Comparison of ENCODE assay signal across 8 cellular contexts in genomic region chr7:332646-333398, GRCh38. TPM values are rescaled to one million over a fixed set of nuclear protein-coding genes. Genes with fewer than 3 reads are reported as not detected.
DNase-seq lines count a peak whose midpoint lies in the region; ATAC-seq and TF ChIP-seq lines count a peak whose summit lies in the region.

No MANE protein-coding gene starts in this region.

- H3K36me3 Mint-ChIP-seq in activated naive CD4-positive, alpha-beta T cell treated with anti-CD3 and anti-CD28 coated beads, Interleukin-2, amount 50 U/mL, for 72 hours, result peaks cover 8 to 11% of the 10 kb centered on the region in 2 donors

- TF ChIP-seq CTCF in BE2C (IDR thresholded peaks at IDR 0.05; ENCODE audit: low read depth, low read length) (peak; percentile 31), HFF-Myc (IDR thresholded peaks at IDR 0.05; ENCODE audit: low read depth, low read length, missing control alignments) (peak; percentile 75), heart left ventricle (IDR thresholded peaks at IDR 0.05) (peak; percentile 83 to 95 (median 88)), tibial nerve (IDR thresholded peaks at IDR 0.05) (peak; percentile 82 to 93 (median 86))

- ATAC-seq in SK-N-SH treated with all-trans-retinoic acid at 6 μM for 48 hours (peak; percentile 99), heart left ventricle (peak; percentile 75 to 94 (median 88)), GM18870 (IDR thresholded peaks at IDR 0.05; ENCODE audit: unreplicated experiment) (no peak)
- ATAC-seq in activated naive CD4-positive, alpha-beta T cell treated with anti-CD3 and anti-CD28 coated beads, Interleukin-2, amount 50 U/mL, for 72 hours, result peak; percentile 99

- H3K27ac ChIP-seq in heart left ventricle (peak overlapping the region; percentile 32 to 90 (median 74)), tibial nerve (peak overlapping the region; percentile 56 to 86 (median 82))

- 3 to 5% (median 3%) methylated on average over 10 to 57 of the region's 57 CpGs for WGBS in heart left ventricle, 4 donors
- WGBS in tibial nerve, 2 donors, result 2 to 4% methylated on average over 43 to 50 of the region's 57 CpGs

- H3K27me3 ChIP-seq in BE2C, result no peaks in the 10 kb centered on the region
- H3K27me3 ChIP-seq in heart left ventricle, result peaks cover 0 to 6% (median 0%) of the 10 kb centered on the region in 9 donors
- no peaks in the 10 kb centered on the region for H3K27me3 ChIP-seq in tibial nerve

- H3K9me3 ChIP-seq in BE2C, result no peaks in the 10 kb centered on the region; the same call in 1 of the 2 replicates
- H3K9me3 ChIP-seq in heart left ventricle, result no peaks in the 10 kb centered on the region
- H3K9me3 ChIP-seq in tibial nerve, result no peaks in the 10 kb centered on the region

- TF ChIP-seq EP300 in tibial nerve (IDR thresholded peaks at IDR 0.05), result peak in 1 of 2 donors; percentile 30

- H3K4me1 ChIP-seq in BE2C, result no peaks in the 10 kb centered on the region
- H3K4me1 ChIP-seq in heart left ventricle, result peaks cover 0 to 16% (median 12%) of the 10 kb centered on the region in 12 donors
- peaks cover 0 to 27% (median 11%) of the 10 kb centered on the region in 4 donors for H3K4me1 ChIP-seq in tibial nerve

- H3K27ac Mint-ChIP-seq in activated naive CD4-positive, alpha-beta T cell treated with anti-CD3 and anti-CD28 coated beads, Interleukin-2, amount 50 U/mL, for 72 hours, result no peak overlapping the region

- intact Hi-C loops in heart left ventricle (cut with DNase I), result loop anchor here (1.0 to 10.0 kb wide), 14 partner anchors 169 to 441 kb away; partner anchors contain the start of gene PDGFA (in 5 of the 10)
- intact Hi-C loops in posterior vena cava (cut with DNase I), result loop anchor here (2.0 to 10.0 kb wide), 3 partner anchors 172 to 302 kb away; no protein-coding TSS in a partner anchor

- peak; percentile 70 for DNase-seq in BE2C
- no peak for DNase-seq in HFF-Myc (ENCODE audit: extremely low read depth, low read depth)
- peak; percentile 84 to 97 for DNase-seq in activated naive CD4-positive, alpha-beta T cell treated with anti-CD3 and anti-CD28 coated beads, Interleukin-2, amount 50 U/mL, for 72 hours (ENCODE audit: low spot score in 2 of 2)
- peak; percentile 76 to 92 (median 81) for DNase-seq in heart left ventricle
- DNase-seq in posterior vena cava (ENCODE audit: low spot score), result peak; percentile 94
- DNase-seq in tibial nerve (ENCODE audit: low spot score in 2 of 2), result peak; percentile 47 to 63

- H3K36me3 ChIP-seq in BE2C (no peaks in the 10 kb centered on the region), heart left ventricle (no peaks in the 10 kb centered on the region), tibial nerve (no peaks in the 10 kb centered on the region)

- H3K4me3 ChIP-seq in BE2C (ENCODE audit: low read depth, low read length) (no peak overlapping the region), HFF-Myc (replicated peaks; ENCODE audit: low read depth, low read length) (0 out of 2 replicates have a peak overlapping the region, but pooled peaks have one; percentile 7), heart left ventricle (peak overlapping the region; percentile 5 to 58 (median 50)), tibial nerve (peak overlapping the region; percentile 23 to 49 (median 28))

- peaks cover 11% of the 10 kb centered on the region in 2 donors for H3K9me3 Mint-ChIP-seq in activated naive CD4-positive, alpha-beta T cell treated with anti-CD3 and anti-CD28 coated beads, Interleukin-2, amount 50 U/mL, for 72 hours

- TF ChIP-seq POLR2A in heart left ventricle (IDR thresholded peaks at IDR 0.05), result no peak
- TF ChIP-seq POLR2A in tibial nerve (IDR thresholded peaks at IDR 0.05), result no peak

TF ChIP-seq in SK-N-SH treated with all-trans-retinoic acid at 6 μM for 48 hours, 23 proteins besides CTCF, POLR2A, EP300 and RAD21:
- TF ChIP-seq PATZ1 (CRISPR knock-in tag; IDR thresholded peaks at IDR 0.05; ENCODE audit: borderline replicate concordance) (peak; percentile 56; the same call in 1 of the 2 replicates), ARNTL (CRISPR knock-in tag; IDR thresholded peaks at IDR 0.05; ENCODE audit: borderline replicate concordance, low read depth) (no peak)

RNA-seq across cellular contexts. Expression of gene FOXL3, which starts 42.9 kb away (rescaled TPM):
- polyA plus RNA-seq in BE2C (2012; ENCODE audit: insufficient read depth, insufficient read length, low read depth), result not detected
- not detected for total RNA-seq in activated naive CD4-positive, alpha-beta T cell treated with anti-CD3 and anti-CD28 coated beads, Interleukin-2, amount 50 U/mL, for 72 hours
- not detected for total RNA-seq in heart left ventricle
- polyA plus RNA-seq in heart left ventricle, result not detected
- not detected for total RNA-seq in posterior vena cava
- not detected for total RNA-seq in tibial nerve

Comparison
In these comparisons a context has a peak if more than half of its experiments do, and no peak if none do; other contexts are left out.
1. CTCF ChIP-seq: peak in every context shown above with its lines; median percentile 88 in heart left ventricle; 86 in tibial nerve; 75 in HFF-Myc; 31 in BE2C.